1 cellular context compared by ENCODE assay signal in the genomic region with DNA sequence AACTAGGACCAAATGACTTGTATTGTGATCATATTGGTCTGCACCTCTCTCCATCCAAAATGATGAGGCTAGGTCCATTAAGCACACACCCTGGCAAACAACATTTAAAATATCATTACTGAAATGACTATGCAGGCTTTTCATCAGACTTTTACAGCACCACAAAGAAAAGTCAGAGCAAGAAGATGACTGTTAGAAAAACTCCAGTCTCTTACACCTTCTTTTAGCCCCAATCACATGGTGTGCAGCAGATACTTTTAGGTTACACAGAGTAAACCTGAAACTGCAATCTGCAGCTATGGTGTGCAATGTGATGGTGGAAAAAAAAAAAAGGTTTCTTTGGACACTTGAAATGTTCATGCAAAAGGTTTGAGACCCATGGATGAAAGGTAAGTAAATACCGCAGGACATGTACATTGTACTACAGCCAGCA.
TF ChIP-seq lines count a peak whose summit lies in the region.

No MANE protein-coding gene starts in this region.

TF ChIP-seq in SK-N-SH, 30 proteins besides CTCF, POLR2A, EP300 and RAD21 (continued from another document):
- TF ChIP-seq FOXM1 (IDR thresholded peaks at IDR 0.05; ENCODE audit: low read depth) (no peak), EZH2phosphoT487 (IDR thresholded peaks at IDR 0.05; ENCODE audit: borderline replicate concordance, low read depth) (no peak), ZBTB33 (IDR thresholded peaks at IDR 0.05; ENCODE audit: borderline replicate concordance, low read depth) (no peak), NFIC (IDR thresholded peaks at IDR 0.05; ENCODE audit: borderline replicate concordance) (no peak), SMC3 (IDR thresholded peaks at IDR 0.05; ENCODE audit: low read depth, low read length) (no peak), USF2 (IDR thresholded peaks at IDR 0.05; ENCODE audit: borderline replicate concordance, low read depth, low read length) (no peak), GABPA (IDR thresholded peaks at IDR 0.05; ENCODE audit: low read depth) (no peak), FOSL2 (IDR thresholded peaks at IDR 0.05; ENCODE audit: borderline replicate concordance, low read depth) (no peak), RCOR1 (IDR thresholded peaks at IDR 0.05; ENCODE audit: low read length) (no peak), ELF1 (IDR thresholded peaks at IDR 0.05) (no peak)
